ENCODE assay signal across 15 cellular contexts in the genomic region with DNA sequence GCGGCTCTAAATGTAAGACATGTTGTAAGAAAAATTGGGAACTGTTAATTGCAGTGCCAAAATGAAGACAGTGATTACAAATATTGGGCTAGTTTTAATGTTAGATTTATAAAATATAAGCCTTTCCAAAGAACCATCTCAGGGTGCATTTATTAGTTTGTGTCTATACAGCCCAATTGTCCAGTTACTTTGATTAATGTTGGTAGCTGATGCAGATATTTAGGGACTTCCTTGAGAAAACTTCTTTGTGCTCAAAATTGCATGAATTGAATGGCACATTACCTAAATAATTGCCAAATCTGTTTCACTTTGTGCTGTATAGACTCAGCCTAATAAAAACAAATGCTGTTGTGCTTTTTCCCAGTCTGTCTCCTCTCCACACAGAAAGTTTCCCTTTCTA.
DNase-seq lines count a peak whose midpoint lies in the region; ATAC-seq and TF ChIP-seq lines count a peak whose summit lies in the region.
"Had no signal": no experiment of that assay in that cellular context is flagged by ENCODE, and none has a peak within 500 bp of the region (broad histone marks: within the 10 kb centered on the region; RNA-seq: fewer than 3 reads in every experiment).

No MANE protein-coding gene starts in this region.

- H3K4me3 ChIP-seq in left ventricle myocardium inferior = no peak overlapping the region
- H3K4me3 ChIP-seq in OCI-LY7 (ENCODE audit: low read depth, low read length, poor library complexity, severe bottlenecking) = peak overlapping the region; percentile 8
- peak overlapping the region; percentile 44 for H3K4me3 ChIP-seq in thymus (ENCODE audit: low read length)
- H3K4me3 ChIP-seq: gastrocnemius medialis had no signal

- no peaks in the 10 kb centered on the region for H3K27me3 ChIP-seq in left ventricle myocardium inferior (ENCODE audit: low read depth)
- H3K27me3 ChIP-seq in thymus (ENCODE audit: control insufficient read depth, insufficient read depth) = no peaks in the 10 kb centered on the region
- H3K27me3 ChIP-seq: gastrocnemius medialis had no signal

- no peak for ATAC-seq in Right ventricle myocardium inferior
- ATAC-seq in central memory CD8-positive, alpha-beta T cell (replicated peaks; ENCODE audit: extremely low read depth, poor library complexity, severe bottlenecking) = no peak
- no peak for ATAC-seq in GM18511 (IDR thresholded peaks at IDR 0.05; ENCODE audit: unreplicated experiment)
- no peak for ATAC-seq in HG02763 (IDR thresholded peaks at IDR 0.05; ENCODE audit: unreplicated experiment)
- no peak for ATAC-seq in GM18861 (IDR thresholded peaks at IDR 0.05; ENCODE audit: unreplicated experiment)
- ATAC-seq: gastrocnemius medialis had no signal

- peaks cover 52% of the 10 kb centered on the region for H3K4me1 ChIP-seq in left ventricle myocardium inferior
- peaks cover 84% of the 10 kb centered on the region for H3K4me1 ChIP-seq in OCI-LY7 (ENCODE audit: insufficient read depth, low read length, poor library complexity, severe bottlenecking)
- peaks cover 32% of the 10 kb centered on the region for H3K4me1 ChIP-seq in thymus (ENCODE audit: control insufficient read depth, insufficient read depth, low read length)
- H3K4me1 ChIP-seq: gastrocnemius medialis had no signal

- CTCF ChIA-PET in OCI-LY7 (lab: Charles Lee; ENCODE audit: unreplicated experiment) = no interaction called here

- peak overlapping the region; percentile 71 for H3K4me2 ChIP-seq in OCI-LY7 (ENCODE audit: low read length)

- no peaks in the 10 kb centered on the region for H3K79me2 ChIP-seq in OCI-LY7 (ENCODE audit: insufficient read depth, low read depth, low read length)

- H3K9me3 ChIP-seq in left ventricle myocardium inferior (replicated peaks) (no peaks in the 10 kb centered on the region), OCI-LY7 (ENCODE audit: low read length) (no peaks in the 10 kb centered on the region), thymus (ENCODE audit: control insufficient read depth) (no peaks in the 10 kb centered on the region)
- H3K9me3 ChIP-seq: gastrocnemius medialis had no signal

- H3K27ac ChIP-seq in left ventricle myocardium inferior (replicated peaks) = peak overlapping the region; percentile 47
- peak overlapping the region; percentile 64 for H3K27ac ChIP-seq in OCI-LY7 (ENCODE audit: low read depth, low read length, poor library complexity, severe bottlenecking)
- peak overlapping the region; percentile 82 for H3K27ac ChIP-seq in thymus (ENCODE audit: low read depth)
- H3K27ac ChIP-seq: epithelial cell of prostate, gastrocnemius medialis, VCaP had no signal

- no peaks in the 10 kb centered on the region for H4K20me1 ChIP-seq in OCI-LY7 (ENCODE audit: insufficient read depth, low read length)

- POLR2A ChIA-PET in OCI-LY7 (lab: Charles Lee) = interaction anchor here (0.6 to 9.0 kb wide), 8 partner anchors 9 to 449 kb away, joined by 4 to 66 read pairs (median 6); no protein-coding TSS in a partner anchor

- H3K4me3 Mint-ChIP-seq in central memory CD8-positive, alpha-beta T cell = peak overlapping the region; percentile 81

- H3K4me1 Mint-ChIP-seq in central memory CD8-positive, alpha-beta T cell = peaks cover 47% of the 10 kb centered on the region

- H3K27ac Mint-ChIP-seq in central memory CD8-positive, alpha-beta T cell (ENCODE audit: low read depth) = peak overlapping the region; percentile 95

- H3K27me3 Mint-ChIP-seq in central memory CD8-positive, alpha-beta T cell = no peaks in the 10 kb centered on the region

- 87% methylated on average over 1 of the region's 1 CpG for WGBS in thymus

- DNase-seq in left ventricle myocardium inferior (no peak), Right ventricle myocardium inferior (ENCODE audit: missing footprints) (no peak), OCI-LY7 (ENCODE audit: low spot score) (no peak)
- DNase-seq in central memory CD8-positive, alpha-beta T cell (ENCODE audit: low spot score in 2 of 2) = no peak
- DNase-seq: aorta, DMS 273 treated with DMSO at 0.1 percent for 48 hours, gastrocnemius medialis, Karpas-422, NCI-H2227 treated with DMSO at 0.1 percent for 48 hours had no signal

- intact Hi-C loops in left ventricle myocardium inferior (cut with micrococcal nuclease) (no loop called here), Right ventricle myocardium inferior (cut with DNase I) (no loop called here), OCI-LY7 (cut with micrococcal nuclease; ENCODE audit: unreplicated experiment) (no loop called here)

- H3K36me3 Mint-ChIP-seq in central memory CD8-positive, alpha-beta T cell (ENCODE audit: insufficient read depth) = peaks cover 65% of the 10 kb centered on the region

- peak overlapping the region; percentile 50; the same call in 1 of the 2 replicates for H2AFZ ChIP-seq in OCI-LY7 (ENCODE audit: low read length)

- TF ChIP-seq CTCF in left ventricle myocardium inferior (IDR thresholded peaks at IDR 0.05; ENCODE audit: borderline replicate concordance) (no peak), OCI-LY7 (conservative IDR thresholded peaks at IDR 0.05; ENCODE audit: low read length) (no peak)

- H3K9me3 Mint-ChIP-seq in central memory CD8-positive, alpha-beta T cell = no peaks in the 10 kb centered on the region

- BruUV-seq in OCI-LY7 (replicated peaks; lab: Mats Ljungman, UMichigan) = no TSS peak

- H3K9me2 ChIP-seq in OCI-LY7 (ENCODE audit: insufficient read depth, low read length) = no peaks in the 10 kb centered on the region

- H3K36me3 ChIP-seq in left ventricle myocardium inferior (no peaks in the 10 kb centered on the region), OCI-LY7 (ENCODE audit: insufficient read depth, low read length) (no peaks in the 10 kb centered on the region), thymus (ENCODE audit: control insufficient read depth, insufficient read depth) (peaks cover 33% of the 10 kb centered on the region)
- H3K36me3 ChIP-seq: gastrocnemius medialis had no signal
